ENCODE assay signal across 8 cellular contexts in genomic region chr5:66987949-66988838, GRCh38.
A peak's percentile ranks its signal among the peaks of the same experiment; 100 is the strongest.
DNase-seq lines count a peak whose midpoint lies in the region; ATAC-seq and TF ChIP-seq lines count a peak whose summit lies in the region.

No MANE protein-coding gene starts in this region.

- no peak overlapping the region for H3K27ac ChIP-seq in WERI-Rb-1

- intact Hi-C loops in left cardiac atrium (cut with DNase I), result no loop called here

- H3K4me3 ChIP-seq in BJ (ENCODE audit: low read depth, low read length), result no peak overlapping the region
- no peak overlapping the region for H3K4me3 ChIP-seq in WERI-Rb-1 (ENCODE audit: low read depth, low read length)

- H3K9me3 ChIP-seq in WERI-Rb-1 (ENCODE audit: severe bottlenecking), result no peaks in the 10 kb centered on the region

- POLR2A ChIA-PET in BJ (lab: Charles Lee), result no interaction called here

- CTCF ChIA-PET in BJ (lab: Yijun Ruan, JAX), result interaction anchor here (0.6 to 3.6 kb wide), 23 partner anchors 9 to 1273 kb away, joined by 3 to 26 read pairs (median 4); no protein-coding TSS in a partner anchor

- TF ChIP-seq CTCF in BJ (IDR thresholded peaks at IDR 0.05; ENCODE audit: insufficient read depth, low read depth, low read length) (peak; percentile 79), WERI-Rb-1 (IDR thresholded peaks at IDR 0.05; ENCODE audit: low read depth, low read length) (peak; percentile 53)

- DNase-seq in BJ (ENCODE audit: low read depth) (no peak), LHCN-M2 (ENCODE audit: low read depth) (peak; percentile 48), WERI-Rb-1 (no peak), left cardiac atrium (no peak), superior temporal gyrus (ENCODE audit: extremely low spot score) (peak; percentile 53), HuH-7.5 (ENCODE audit: low spot score) (no peak)
- DNase-seq in stimulated activated CD8-positive, alpha-beta memory T cell treated with anti-CD3 and anti-CD28 coated beads, Interleukin-4, amount 100 ng/mL, for 48 hours, result no peak

- H3K27me3 ChIP-seq in BJ (ENCODE audit: control insufficient read depth, insufficient read depth, low read length) (no peaks in the 10 kb centered on the region), WERI-Rb-1 (ENCODE audit: insufficient read depth, low read depth, severe bottlenecking) (no peaks in the 10 kb centered on the region)

- ATAC-seq in GM18511 (IDR thresholded peaks at IDR 0.05; ENCODE audit: unreplicated experiment) (peak; percentile 72), left cardiac atrium (peak; percentile 53 to 57)

- H3K36me3 ChIP-seq in BJ (ENCODE audit: control insufficient read depth, insufficient read depth, low read length) (no peaks in the 10 kb centered on the region), WERI-Rb-1 (no peaks in the 10 kb centered on the region)

Comparison
In these comparisons a context has a peak if more than half of its experiments do, and no peak if none do; other contexts are left out.
1. DNase-seq: peak in LHCN-M2 (single experiment) and superior temporal gyrus (single experiment); none in BJ (single experiment), WERI-Rb-1 (single experiment), left cardiac atrium (single experiment), stimulated activated CD8-positive, alpha-beta memory T cell treated with anti-CD3 and anti-CD28 coated beads, Interleukin-4, amount 100 ng/mL, for 48 hours (single experiment) and HuH-7.5 (single experiment).